In the genomic region with DNA sequence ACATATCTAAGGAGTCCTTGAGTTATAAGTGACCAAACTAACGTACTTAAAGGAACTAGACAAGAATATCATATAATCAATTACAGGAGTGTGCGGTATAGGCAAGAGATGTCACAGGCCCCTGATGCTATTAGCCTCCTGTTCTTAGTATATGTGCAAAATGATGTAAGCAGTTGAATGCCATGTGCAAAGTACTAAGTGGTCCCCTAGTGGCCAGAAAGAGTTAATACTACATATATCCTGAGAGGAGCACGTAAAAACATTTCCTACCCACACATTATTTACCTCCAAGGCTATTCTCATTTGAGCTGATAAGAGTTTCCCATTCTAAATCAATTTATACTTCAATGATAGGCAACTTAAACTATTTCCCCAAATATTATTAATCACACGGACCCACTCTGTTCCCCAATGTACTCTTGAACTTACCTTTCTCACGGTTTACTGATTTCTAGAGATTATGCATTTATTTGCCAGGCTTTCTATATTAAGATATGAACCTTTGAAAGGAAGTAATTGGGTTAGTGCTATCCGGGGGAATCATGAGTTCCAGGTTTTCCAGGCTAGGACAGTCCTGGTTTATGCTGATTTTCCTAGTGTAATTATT, we compare ENCODE assay signal across 8 cellular contexts.
A peak's percentile ranks its signal among the peaks of the same experiment; 100 is the strongest.
DNase-seq lines count a peak whose midpoint lies in the region; ATAC-seq, FAIRE-seq and TF ChIP-seq lines count a peak whose summit lies in the region.

No MANE protein-coding gene starts in this region.

- no peak overlapping the region for H3K9ac ChIP-seq in neuronal stem cell (ENCODE audit: low read depth, low read length, poor library complexity)

- no peaks in the 10 kb centered on the region for H3K4me1 ChIP-seq in neuronal stem cell (ENCODE audit: control insufficient read depth in 2 of 2, insufficient read depth in 1 of 2, low read depth in 1 of 2, low read length in 2 of 2)

- H3K36me3 Mint-ChIP-seq in CD14-positive monocyte, result no peaks in the 10 kb centered on the region

- peaks cover 0 to 2% (median 0%) of the 10 kb centered on the region in 7 donors for H3K9me3 Mint-ChIP-seq in CD14-positive monocyte

- no peak overlapping the region for H3K14ac ChIP-seq in neuronal stem cell (ENCODE audit: low read length)

- intact Hi-C loops in CD14-positive monocyte (cut with micrococcal nuclease), result no loop called here

- H4K8ac ChIP-seq in neuronal stem cell (ENCODE audit: low read depth, low read length), result no peak overlapping the region

- no peak overlapping the region for H2BK120ac ChIP-seq in neuronal stem cell (ENCODE audit: low read depth, low read length)

- no peak overlapping the region for H3K27ac Mint-ChIP-seq in CD14-positive monocyte

- H2BK12ac ChIP-seq in neuronal stem cell (ENCODE audit: low read length), result no peak overlapping the region

- no peak overlapping the region for H3K4ac ChIP-seq in neuronal stem cell (ENCODE audit: low read length)

- peaks cover 0 to 7% (median 2%) of the 10 kb centered on the region in 3 donors for H3K27me3 Mint-ChIP-seq in CD14-positive monocyte (ENCODE audit: low read depth in 3 of 3)

- no peak overlapping the region for H3K4me3 Mint-ChIP-seq in CD14-positive monocyte

- H3K27me3 ChIP-seq in brain microvascular endothelial cell (replicated peaks) (no peaks in the 10 kb centered on the region), neuronal stem cell (ENCODE audit: control insufficient read depth in 3 of 3, insufficient read depth in 3 of 3, low read depth in 1 of 3, low read length in 3 of 3) (no peaks in the 10 kb centered on the region)

- H3K4me3 ChIP-seq in brain microvascular endothelial cell (ENCODE audit: low read depth, low read length) (no peak overlapping the region), neuronal stem cell (ENCODE audit: low read length in 2 of 2) (no peak overlapping the region)

- no peak for DNase-seq in CD14-positive monocyte (ENCODE audit: low spot score)
- DNase-seq in GM19239 (ENCODE audit: insufficient read length, low spot score), result peak; percentile 24
- peak; percentile 33 for DNase-seq in NCI-H446 treated with DMSO at 0.1 percent for 48 hours (lab: John Stamatoyannopoulos, UW)
- DNase-seq in brain microvascular endothelial cell, result no peak
- DNase-seq in neuronal stem cell (ENCODE audit: low spot score), result peak; percentile 9
- DNase-seq in T-helper 9 cell, result no peak
- DNase-seq in stimulated activated CD4-positive, alpha-beta T cell treated with anti-CD3 and anti-CD28 coated beads, Interleukin-1b, Interleukin-23, amount 100 ng/mL, for 48 hours, result no peak

- H3K4me2 ChIP-seq in neuronal stem cell (ENCODE audit: insufficient read depth, low read length, poor library complexity, severe bottlenecking), result no peak overlapping the region

- no peak overlapping the region for H3K23ac ChIP-seq in neuronal stem cell (ENCODE audit: low read depth, low read length, poor library complexity)

- no peak overlapping the region for H3K27ac ChIP-seq in brain microvascular endothelial cell
- no peak overlapping the region for H3K27ac ChIP-seq in neuronal stem cell (replicated peaks; ENCODE audit: low read length)

- in situ Hi-C loops in brain microvascular endothelial cell (cut with HindIII; ENCODE audit: low pct_ligation_motif_present, low sequenced_read_pairs), result no loop called here

- no peaks in the 10 kb centered on the region for H3K79me1 ChIP-seq in neuronal stem cell (ENCODE audit: low read depth, low read length)

- H2BK15ac ChIP-seq in neuronal stem cell (ENCODE audit: low read length), result no peak overlapping the region

- H3K36me3 ChIP-seq in brain microvascular endothelial cell (replicated peaks), result no peaks in the 10 kb centered on the region
- no peaks in the 10 kb centered on the region for H3K36me3 ChIP-seq in neuronal stem cell (replicated peaks in 1 of 2; ENCODE audit: control insufficient read depth in 2 of 2, insufficient read depth in 2 of 2, low read length in 2 of 2)

- TF ChIP-seq CTCF in CD14-positive monocyte (IDR thresholded peaks at IDR 0.05) (peak; percentile 49), brain microvascular endothelial cell (IDR thresholded peaks at IDR 0.05; ENCODE audit: low read depth, low read length, missing control alignments) (peak; percentile 72)

- H2BK5ac ChIP-seq in neuronal stem cell (ENCODE audit: low read length), result no peak overlapping the region

- H4K91ac ChIP-seq in neuronal stem cell (ENCODE audit: low read depth, low read length, poor library complexity), result no peak overlapping the region

- H2AFZ ChIP-seq in neuronal stem cell (ENCODE audit: low read length), result no peak overlapping the region

- H2AK5ac ChIP-seq in neuronal stem cell (ENCODE audit: low read depth, low read length), result no peak overlapping the region

- no peaks in the 10 kb centered on the region for H3K4me1 Mint-ChIP-seq in CD14-positive monocyte

- peaks cover 0 to 4% of the 10 kb centered on the region in 2 donors for H3K9me3 ChIP-seq in neuronal stem cell (replicated peaks in 1 of 2; ENCODE audit: control insufficient read depth in 2 of 2, insufficient read depth in 1 of 2, low read depth in 1 of 2, low read length in 2 of 2)

- peak; percentile 74 for FAIRE-seq in GM19239 (lab: Jason Lieb, UNC)

- H3K18ac ChIP-seq in neuronal stem cell (ENCODE audit: low read length), result no peak overlapping the region

- peak; percentile 93 for ATAC-seq in HG03097 (IDR thresholded peaks at IDR 0.05; ENCODE audit: low FRiP score, unreplicated experiment)

- no CpG with 5 or more reads among the region's 6 CpGs for WGBS in neuronal stem cell (ENCODE audit: extremely low coverage in 2 of 2, insufficient read length in 2 of 2, insufficient replicate concordance in 1 of 2), 2 donors

Comparison
In these comparisons a context has a peak if more than half of its experiments do, and no peak if none do; other contexts are left out.
1. DNase-seq: peak in GM19239 (single experiment), NCI-H446 treated with DMSO at 0.1 percent for 48 hours (single experiment) and neuronal stem cell (single experiment); none in CD14-positive monocyte (single experiment), brain microvascular endothelial cell (single experiment), T-helper 9 cell (single experiment) and stimulated activated CD4-positive, alpha-beta T cell treated with anti-CD3 and anti-CD28 coated beads, Interleukin-1b, Interleukin-23, amount 100 ng/mL, for 48 hours (single experiment).